Comparison of ENCODE assay signal across 8 cellular contexts in the genomic region with DNA sequence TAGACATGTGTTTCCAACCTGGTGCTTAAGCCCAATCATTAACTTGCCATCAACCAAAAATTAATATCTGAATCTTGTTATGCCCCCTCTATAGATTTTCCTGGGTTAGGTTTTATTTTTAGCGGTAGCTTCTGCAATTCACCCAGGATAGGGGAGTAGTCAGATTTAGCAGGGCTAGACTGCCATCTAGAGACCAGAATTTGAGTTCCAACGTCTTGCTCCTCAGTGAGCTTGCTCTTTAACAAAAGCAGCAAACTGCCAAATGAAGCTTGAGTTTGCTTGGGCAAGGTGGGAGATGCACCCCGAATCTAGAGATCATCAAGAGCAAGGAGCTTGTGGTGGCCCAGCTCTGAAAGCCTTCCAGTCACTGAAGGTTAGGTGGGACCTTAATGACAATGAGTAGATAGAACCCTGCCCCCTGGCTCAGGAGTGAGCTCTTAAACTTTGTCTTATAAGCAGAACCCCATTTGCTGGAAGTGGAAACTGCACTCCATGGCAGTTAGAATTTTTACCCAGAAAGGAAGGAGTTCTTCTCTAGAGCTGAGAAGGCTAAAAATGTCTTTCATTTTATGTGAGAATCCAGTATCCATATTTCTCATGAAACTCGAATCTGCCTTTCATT.
DNase-seq lines count a peak whose midpoint lies in the region; ATAC-seq, FAIRE-seq and TF ChIP-seq lines count a peak whose summit lies in the region.

No MANE protein-coding gene starts in this region.

- CTCF ChIA-PET in HCT116 (lab: Charles Lee), result interaction anchor here (1.0 to 1.3 kb wide), 4 partner anchors 54 to 504 kb away, joined by 3 to 6 read pairs (median 4); no protein-coding TSS in a partner anchor

- H3K9me3 Mint-ChIP-seq in type B pancreatic cell, result no peaks in the 10 kb centered on the region

- H4K20me1 ChIP-seq in HCT116 (ENCODE audit: insufficient read depth), result no peaks in the 10 kb centered on the region

- POLR2A ChIA-PET in HCT116 (lab: Charles Lee), result no interaction called here

- H3K4me1 ChIP-seq in HCT116 (ENCODE audit: control insufficient read depth in 1 of 2, insufficient read depth in 2 of 2, low read length in 2 of 2), result no peaks in the 10 kb centered on the region

- intact Hi-C loops in HCT116 (cut with micrococcal nuclease), result no loop called here

- no peak for FAIRE-seq in bronchial epithelial cell (lab: Jason Lieb, UNC)

- peak; percentile 3 to 41 (median 9); a peak in 2 of 6 replicates for TF ChIP-seq CTCF in HCT116 (IDR thresholded peaks at IDR 0.05 in 2 of 3, conservative IDR thresholded peaks at IDR 0.05 in 1 of 3; ENCODE audit: borderline replicate concordance in 1 of 3, insufficient read depth in 1 of 3, low read depth in 2 of 3, low read length in 2 of 3)
- peak; percentile 75 for TF ChIP-seq CTCF in bronchial epithelial cell (IDR thresholded peaks at IDR 0.05; ENCODE audit: insufficient read depth, low read length, severe bottlenecking)
- peak; percentile 83 for TF ChIP-seq CTCF in type B pancreatic cell (conservative IDR thresholded peaks at IDR 0.05)

- H3K27me3 ChIP-seq in HCT116 (ENCODE audit: insufficient read depth, low read length) (no peaks in the 10 kb centered on the region), bronchial epithelial cell (ENCODE audit: control insufficient read depth, insufficient read depth, low read length) (no peaks in the 10 kb centered on the region)

- TF ChIP-seq POLR2A in HCT116 (IDR thresholded peaks at IDR 0.05; ENCODE audit: borderline replicate concordance, extremely low read depth, insufficient read depth, insufficient read length), result no peak

- no peak overlapping the region for H3K4me2 ChIP-seq in HCT116 (ENCODE audit: low read length)

- DNase-seq in DMS 273 (lab: John Stamatoyannopoulos, UW; ENCODE audit: unreplicated experiment), result peak; percentile 81
- peak; percentile 8 for DNase-seq in HCT116 (ENCODE audit: low read depth, low spot score)
- peak; percentile 3 to 65 for DNase-seq in NCI-H446 (lab: John Stamatoyannopoulos, UW)
- DNase-seq in bronchial epithelial cell (ENCODE audit: low read depth), result peak; percentile 67
- peak; percentile 59 for DNase-seq in kidney glomerular epithelial cell (lab: John Stamatoyannopoulos, UW)
- DNase-seq in type B pancreatic cell (ENCODE audit: extremely low spot score, unreplicated experiment), result no peak
- no peak for DNase-seq in activated CD8-positive, alpha-beta memory T cell treated with anti-CD3 and anti-CD28 coated beads for 24 hours

- no peaks in the 10 kb centered on the region for H3K36me3 ChIP-seq in HCT116 (ENCODE audit: control insufficient read depth in 1 of 2, insufficient read depth in 2 of 2, low read length in 2 of 2)
- H3K36me3 ChIP-seq in bronchial epithelial cell (ENCODE audit: control insufficient read depth, insufficient read depth, low read length), result no peaks in the 10 kb centered on the region

- no peak overlapping the region for H3K9ac ChIP-seq in HCT116 (ENCODE audit: low read length)

- ATAC-seq in HCT116, result no peak
- ATAC-seq in GM21737 (IDR thresholded peaks at IDR 0.05; ENCODE audit: unreplicated experiment), result no peak

- no TSS peak for BruUV-seq in HCT116 (replicated peaks; lab: Mats Ljungman, UMichigan)

- TF ChIP-seq RAD21 in HCT116 (IDR thresholded peaks at IDR 0.05; ENCODE audit: low read depth), result peak; percentile 48

- H3K9me3 ChIP-seq in HCT116 (ENCODE audit: control insufficient read depth in 1 of 2, insufficient read depth in 1 of 2, low read depth in 1 of 2, low read length in 2 of 2), result no peaks in the 10 kb centered on the region; a peak in 2 of 4 replicates

- RAD21 ChIA-PET in HCT116 (lab: Charles Lee; ENCODE audit: low non-redundant PET in 1 of 2, low total read pairs in 2 of 2, uncharacterized antibody in 2 of 2, unreplicated experiment in 2 of 2), result no interaction called here

- peaks cover 15% of the 10 kb centered on the region for H3K27me3 Mint-ChIP-seq in type B pancreatic cell

- H3K4me1 Mint-ChIP-seq in type B pancreatic cell (ENCODE audit: unreplicated experiment), result peaks cover 35% of the 10 kb centered on the region

- no peak overlapping the region for H3K27ac ChIP-seq in HCT116 (ENCODE audit: low read depth, low read length)

- H3K9me2 ChIP-seq in HCT116 (ENCODE audit: insufficient read depth), result no peaks in the 10 kb centered on the region

- H3K79me2 ChIP-seq in HCT116 (ENCODE audit: insufficient read depth, low read length), result no peaks in the 10 kb centered on the region

- H3K4me3 ChIP-seq in HCT116 (replicated peaks in 1 of 2; ENCODE audit: low read depth in 1 of 2, low read length in 2 of 2) (no peak overlapping the region), bronchial epithelial cell (ENCODE audit: low read depth, low read length) (no peak overlapping the region)

- no peaks in the 10 kb centered on the region for H3K36me3 Mint-ChIP-seq in type B pancreatic cell

- no peak overlapping the region for H3K27ac Mint-ChIP-seq in type B pancreatic cell

- H3K4me3 Mint-ChIP-seq in type B pancreatic cell, result no peak overlapping the region

- H2AFZ ChIP-seq in HCT116 (ENCODE audit: low read depth, low read length, poor library complexity, severe bottlenecking), result no peak overlapping the region

TF ChIP-seq in HCT116, 20 proteins besides CTCF, POLR2A, EP300 and RAD21:
- no peak for TF ChIP-seq ZNF274 (IDR thresholded peaks at IDR 0.05; ENCODE audit: low read depth, low read length)
- TF ChIP-seq TCF7L2 (IDR thresholded peaks at IDR 0.05; ENCODE audit: borderline replicate concordance, extremely low read depth, insufficient read depth, insufficient read length), result no peak
- TF ChIP-seq SP1 (IDR thresholded peaks at IDR 0.05; ENCODE audit: low read depth), result no peak
- TF ChIP-seq SRF (IDR thresholded peaks at IDR 0.05; ENCODE audit: low read depth), result no peak
- TF ChIP-seq CEBPB (IDR thresholded peaks at IDR 0.05; ENCODE audit: low read depth), result no peak
- no peak for TF ChIP-seq EGR1 (IDR thresholded peaks at IDR 0.05; ENCODE audit: low read depth)
- no peak for TF ChIP-seq JUND (IDR thresholded peaks at IDR 0.05)
- TF ChIP-seq YY1 (IDR thresholded peaks at IDR 0.05; ENCODE audit: extremely low read depth, insufficient replicate concordance, low read depth, low read length), result no peak
- TF ChIP-seq, protein P1, sequence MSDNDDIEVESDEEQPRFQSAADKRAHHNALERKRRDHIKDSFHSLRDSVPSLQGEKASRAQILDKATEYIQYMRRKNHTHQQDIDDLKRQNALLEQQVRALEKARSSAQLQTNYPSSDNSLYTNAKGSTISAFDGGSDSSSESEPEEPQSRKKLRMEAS (IDR thresholded peaks at IDR 0.05), result no peak
- no peak for TF ChIP-seq EZH2 (IDR thresholded peaks at IDR 0.05)
- TF ChIP-seq ELF1 (IDR thresholded peaks at IDR 0.05; ENCODE audit: borderline replicate concordance, low read depth), result no peak
- TF ChIP-seq SIN3A (IDR thresholded peaks at IDR 0.05; ENCODE audit: low read depth), result no peak
- TF ChIP-seq EZH2phosphoT487 (IDR thresholded peaks at IDR 0.05; ENCODE audit: borderline replicate concordance), result no peak
- no peak for TF ChIP-seq ZFX (IDR thresholded peaks at IDR 0.05)
- TF ChIP-seq, protein P2, sequence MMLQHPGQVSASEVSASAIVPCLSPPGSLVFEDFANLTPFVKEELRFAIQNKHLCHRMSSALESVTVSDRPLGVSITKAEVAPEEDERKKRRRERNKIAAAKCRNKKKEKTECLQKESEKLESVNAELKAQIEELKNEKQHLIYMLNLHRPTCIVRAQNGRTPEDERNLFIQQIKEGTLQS (IDR thresholded peaks at IDR 0.05), result no peak
- no peak for TF ChIP-seq POLR2AphosphoS5 (IDR thresholded peaks at IDR 0.05; ENCODE audit: low read depth, low read length)

Comparison
In these comparisons a context has a peak if more than half of its experiments do, and no peak if none do; other contexts are left out.
1. DNase-seq: peak in DMS 273 (single experiment), HCT116 (single experiment), NCI-H446 (2 of 2), bronchial epithelial cell (single experiment) and kidney glomerular epithelial cell (single experiment); none in type B pancreatic cell (single experiment) and activated CD8-positive, alpha-beta memory T cell treated with anti-CD3 and anti-CD28 coated beads for 24 hours (single experiment).
2. CTCF ChIP-seq: peak in every context shown above with its lines; median percentile 83 in type B pancreatic cell; 75 in bronchial epithelial cell; 9 in HCT116.